8 cellular contexts compared by ENCODE assay signal in the genomic region with DNA sequence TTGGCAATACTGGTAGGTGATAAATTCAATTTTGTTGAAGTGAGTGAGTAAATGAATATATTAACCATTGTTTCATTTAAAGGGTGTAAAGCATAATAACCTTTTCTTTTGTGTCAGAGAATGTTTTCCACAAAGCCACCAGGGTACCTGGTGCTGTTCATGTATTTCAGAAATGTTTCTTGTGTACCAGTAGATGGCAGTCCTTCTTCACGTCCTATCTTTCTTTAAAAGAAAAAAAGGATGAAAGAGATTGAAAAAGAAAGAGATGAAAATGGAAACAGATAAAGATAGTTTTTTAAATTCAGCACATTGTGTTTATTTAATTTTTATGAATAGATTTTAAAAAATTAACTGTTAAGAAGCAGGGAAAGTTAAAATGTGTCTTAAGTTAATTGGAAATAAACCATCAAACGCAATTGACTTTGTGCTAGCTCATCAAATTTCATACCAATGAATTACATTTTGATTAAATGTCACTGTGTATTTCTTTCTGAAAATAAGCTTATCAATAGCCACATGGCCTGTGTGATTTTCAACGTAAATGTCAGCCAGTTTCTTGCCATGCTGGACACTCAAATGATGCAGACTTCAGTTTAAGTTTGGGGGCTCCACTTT.
DNase-seq lines count a peak whose midpoint lies in the region; ATAC-seq, FAIRE-seq and TF ChIP-seq lines count a peak whose summit lies in the region.

No MANE protein-coding gene starts in this region.

- H3K36me3 ChIP-seq in HCT116 (ENCODE audit: control insufficient read depth in 1 of 2, insufficient read depth in 2 of 2, low read length in 2 of 2) = no peaks in the 10 kb centered on the region
- no peaks in the 10 kb centered on the region for H3K36me3 ChIP-seq in endodermal cell (ENCODE audit: control insufficient read depth, insufficient read depth, low read length)

- H3K9me3 ChIP-seq in HCT116 (ENCODE audit: control insufficient read depth in 1 of 2, insufficient read depth in 1 of 2, low read depth in 1 of 2, low read length in 2 of 2) (no peaks in the 10 kb centered on the region), endodermal cell (ENCODE audit: control insufficient read depth, low read length) (no peaks in the 10 kb centered on the region)

- H3K79me2 ChIP-seq in HCT116 (ENCODE audit: insufficient read depth, low read length) = no peaks in the 10 kb centered on the region

- H3K9me2 ChIP-seq in HCT116 (ENCODE audit: insufficient read depth) = no peaks in the 10 kb centered on the region

- peak; percentile 60 for FAIRE-seq in D721Med (lab: Jason Lieb, UNC)

- H3K9ac ChIP-seq in HCT116 (ENCODE audit: low read length) (no peak overlapping the region), endodermal cell (ENCODE audit: extremely low read depth, low read length, poor library complexity, severe bottlenecking) (no peak overlapping the region)

- no peak overlapping the region for H3K4me2 ChIP-seq in HCT116 (ENCODE audit: low read length)

- BruUV-seq in HCT116 (replicated peaks; lab: Mats Ljungman, UMichigan) = no TSS peak

- 40% methylated on average over 3 of the region's 3 CpGs; no CpG with 5 or more reads in 1 of the 2 experiments for WGBS in endodermal cell (ENCODE audit: insufficient coverage in 1 of 2, insufficient read length in 1 of 2), 2 experiments

- H3K27ac ChIP-seq in HCT116 (ENCODE audit: low read depth, low read length) (no peak overlapping the region), endodermal cell (ENCODE audit: low read depth, low read length) (no peak overlapping the region)

- CTCF ChIA-PET in HCT116 (lab: Charles Lee) = no interaction called here

- H3K4me3 Mint-ChIP-seq in endodermal cell = no peak overlapping the region

- H3K4me1 ChIP-seq in HCT116 (ENCODE audit: control insufficient read depth in 1 of 2, insufficient read depth in 2 of 2, low read length in 2 of 2) = no peaks in the 10 kb centered on the region
- H3K4me1 ChIP-seq in endodermal cell (ENCODE audit: control insufficient read depth, insufficient read depth, low read length) = no peaks in the 10 kb centered on the region

- DNase-seq in D721Med (ENCODE audit: insufficient read length, low spot score) (peak; percentile 16), HCT116 (ENCODE audit: low read depth, low spot score) (peak; percentile 16), NCI-H82 (lab: John Stamatoyannopoulos, UW) (peak; percentile 44), endodermal cell (no peak), retinal pigment epithelial cell (ENCODE audit: low read depth) (peak; percentile 12), sciatic nerve (ENCODE audit: low spot score) (no peak)
- DNase-seq in stimulated activated CD8-positive, alpha-beta memory T cell treated with anti-CD3 and anti-CD28 coated beads, Interleukin-4, amount 100 ng/mL, for 48 hours = no peak

- intact Hi-C loops in HCT116 (cut with micrococcal nuclease) (loop anchor here (1.0 to 2.0 kb wide), 2 partner anchors 170 to 960 kb away; no protein-coding TSS in a partner anchor), sciatic nerve (cut with DNase I) (no loop called here)

- H2AFZ ChIP-seq in HCT116 (ENCODE audit: low read depth, low read length, poor library complexity, severe bottlenecking) = no peak overlapping the region

- no peaks in the 10 kb centered on the region for H3K4me1 Mint-ChIP-seq in endodermal cell

- TF ChIP-seq POLR2A in HCT116 (IDR thresholded peaks at IDR 0.05; ENCODE audit: borderline replicate concordance, extremely low read depth, insufficient read depth, insufficient read length) = no peak

- peak; percentile 75 for TF ChIP-seq CTCF in D721Med (IDR thresholded peaks at IDR 0.05; ENCODE audit: insufficient read depth, missing control alignments)
- TF ChIP-seq CTCF in HCT116 (IDR thresholded peaks at IDR 0.05 in 2 of 3, conservative IDR thresholded peaks at IDR 0.05 in 1 of 3; ENCODE audit: borderline replicate concordance in 1 of 3, insufficient read depth in 1 of 3, low read depth in 2 of 3, low read length in 2 of 3) = peak; percentile 45 to 71 (median 58); a peak in 5 of 6 replicates
- peak; percentile 88 for TF ChIP-seq CTCF in endodermal cell (conservative IDR thresholded peaks at IDR 0.05)
- TF ChIP-seq CTCF in retinal pigment epithelial cell (conservative IDR thresholded peaks at IDR 0.05; ENCODE audit: low read depth, low read length) = peak; percentile 69

- ATAC-seq in HCT116 (peak; percentile 66; the same call in 1 of the 2 replicates), GM21447 (IDR thresholded peaks at IDR 0.05; ENCODE audit: unreplicated experiment) (no peak), sciatic nerve (no peak)

- H4K20me1 ChIP-seq in HCT116 (ENCODE audit: insufficient read depth) = no peaks in the 10 kb centered on the region

- H3K27me3 Mint-ChIP-seq in endodermal cell (ENCODE audit: insufficient read depth) = no peaks in the 10 kb centered on the region

- no peaks in the 10 kb centered on the region for H3K36me3 Mint-ChIP-seq in endodermal cell (ENCODE audit: low read depth)

- H3K4me3 ChIP-seq in HCT116 (replicated peaks in 1 of 2; ENCODE audit: low read depth in 1 of 2, low read length in 2 of 2) (no peak overlapping the region), endodermal cell (ENCODE audit: low read length) (no peak overlapping the region), retinal pigment epithelial cell (ENCODE audit: low read length) (no peak overlapping the region)

- H3K27me3 ChIP-seq in HCT116 (ENCODE audit: insufficient read depth, low read length) = no peaks in the 10 kb centered on the region
- no peaks in the 10 kb centered on the region for H3K27me3 ChIP-seq in endodermal cell (ENCODE audit: control insufficient read depth, insufficient read depth, low read length, poor library complexity, severe bottlenecking)

- no peak overlapping the region for H3K27ac Mint-ChIP-seq in endodermal cell

- TF ChIP-seq RAD21 in HCT116 (IDR thresholded peaks at IDR 0.05; ENCODE audit: low read depth) = peak; percentile 59

- no peaks in the 10 kb centered on the region for H3K9me3 Mint-ChIP-seq in endodermal cell

- POLR2A ChIA-PET in HCT116 (lab: Charles Lee) = no interaction called here

- RAD21 ChIA-PET in HCT116 (lab: Charles Lee; ENCODE audit: low non-redundant PET in 1 of 2, low total read pairs in 2 of 2, uncharacterized antibody in 2 of 2, unreplicated experiment in 2 of 2) = no interaction called here

TF ChIP-seq in HCT116, 20 proteins besides CTCF, POLR2A, EP300 and RAD21:
- TF ChIP-seq, protein P1, sequence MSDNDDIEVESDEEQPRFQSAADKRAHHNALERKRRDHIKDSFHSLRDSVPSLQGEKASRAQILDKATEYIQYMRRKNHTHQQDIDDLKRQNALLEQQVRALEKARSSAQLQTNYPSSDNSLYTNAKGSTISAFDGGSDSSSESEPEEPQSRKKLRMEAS (IDR thresholded peaks at IDR 0.05) = no peak
- TF ChIP-seq EZH2 (IDR thresholded peaks at IDR 0.05) = no peak
- TF ChIP-seq CBX3 (IDR thresholded peaks at IDR 0.05; ENCODE audit: low read depth) = no peak
- TF ChIP-seq EZH2phosphoT487 (IDR thresholded peaks at IDR 0.05; ENCODE audit: borderline replicate concordance) = no peak
- TF ChIP-seq ZFX (IDR thresholded peaks at IDR 0.05) = no peak

Comparison
In these comparisons a context has a peak if more than half of its experiments do, and no peak if none do; other contexts are left out.
1. DNase-seq: peak in D721Med (single experiment), HCT116 (single experiment), NCI-H82 (single experiment) and retinal pigment epithelial cell (single experiment); none in endodermal cell (single experiment), sciatic nerve (single experiment) and stimulated activated CD8-positive, alpha-beta memory T cell treated with anti-CD3 and anti-CD28 coated beads, Interleukin-4, amount 100 ng/mL, for 48 hours (single experiment).
2. Peak in every context shown above with its lines, with median percentiles within 50 percentile points of each other: CTCF ChIP-seq.